Comparison of ENCODE assay signal across 12 cellular contexts in genomic region chr1:149846600-149847466, GRCh38. TPM values are rescaled to one million over a fixed set of nuclear protein-coding genes. Genes with fewer than 3 reads are reported as not detected.
DNase-seq lines count a peak whose midpoint lies in the region; ATAC-seq, FAIRE-seq and TF ChIP-seq lines count a peak whose summit lies in the region.
"Had no signal": no experiment of that assay in that cellular context is flagged by ENCODE, and none has a peak within 500 bp of the region (broad histone marks: within the 10 kb centered on the region; RNA-seq: fewer than 3 reads in every experiment).

No MANE protein-coding gene starts in this region.

- no peak for TF ChIP-seq EP300 in GM12878 (IDR thresholded peaks at IDR 0.05; ENCODE audit: borderline replicate concordance in 1 of 2, control insufficient read depth in 1 of 2, low read depth in 2 of 2, low read length in 2 of 2)

- H3K36me3 ChIP-seq in GM12878 (ENCODE audit: control insufficient read depth in 2 of 2, insufficient read depth in 2 of 2, low read length in 1 of 2), result no peaks in the 10 kb centered on the region; a peak in 2 of 4 replicates

- H4K20me1 ChIP-seq in GM12878 (ENCODE audit: control insufficient read depth, insufficient read depth), result no peaks in the 10 kb centered on the region

- no peak for TF ChIP-seq POLR2A in GM12878 (IDR thresholded peaks at IDR 0.05; ENCODE audit: low read depth, low read length)

- H3K9me3 ChIP-seq in GM12878 (replicated peaks; ENCODE audit: control insufficient read depth, insufficient read depth, low read length), result no peaks in the 10 kb centered on the region

- no peak overlapping the region for H3K27ac Mint-ChIP-seq in activated T-cell treated with anti-CD3 and anti-CD28 coated beads, Interleukin-2, amount 50 U/mL, for 72 hours
- peak overlapping the region; percentile 17 for H3K27ac Mint-ChIP-seq in stimulated activated effector memory CD8-positive, alpha-beta T cell treated with anti-CD3 and anti-CD28 coated beads, Interleukin-12 subunit alpha, Interleukin-12 subunit beta, amount 100 ng/mL, for 72 hours

- intact Hi-C loops in GM12878 (cut with micrococcal nuclease; ENCODE audit: unreplicated experiment), result no loop called here
- intact Hi-C loops in Right ventricle myocardium inferior (cut with DNase I), result no loop called here

- RAD21 ChIA-PET in GM12878 (lab: Charles Lee; ENCODE audit: unreplicated experiment), result no interaction called here

- no peaks in the 10 kb centered on the region for H3K9me3 Mint-ChIP-seq in activated T-cell treated with anti-CD3 and anti-CD28 coated beads, Interleukin-2, amount 50 U/mL, for 72 hours
- H3K9me3 Mint-ChIP-seq in stimulated activated effector memory CD8-positive, alpha-beta T cell treated with anti-CD3 and anti-CD28 coated beads, Interleukin-12 subunit alpha, Interleukin-12 subunit beta, amount 100 ng/mL, for 72 hours, result no peaks in the 10 kb centered on the region

- H3K4me1 ChIP-seq in GM12878 (ENCODE audit: control insufficient read depth, insufficient read depth, low read length), result peaks cover 21% of the 10 kb centered on the region

- no peak for TF ChIP-seq CTCF in GM12878 (IDR thresholded peaks at IDR 0.05 in 2 of 3, conservative IDR thresholded peaks at IDR 0.05 in 1 of 3; ENCODE audit: control insufficient read depth in 2 of 3, extremely low read depth in 1 of 3, insufficient read depth in 1 of 3, low read depth in 3 of 3, low read length in 3 of 3)

- H3K27ac ChIP-seq in GM12878 (ENCODE audit: control insufficient read depth, insufficient read depth), result peak overlapping the region; percentile 52

- in situ Hi-C loops in GM12878 (cut with MboI), result no loop called here

- no peak for ATAC-seq in activated T-cell treated with anti-CD3 and anti-CD28 coated beads, Interleukin-2, amount 50 U/mL, for 72 hours (replicated peaks in 1 of 2)
- ATAC-seq in GM12878, result no peak
- no peak for ATAC-seq in stimulated activated effector memory CD8-positive, alpha-beta T cell treated with anti-CD3 and anti-CD28 coated beads, Interleukin-12 subunit alpha, Interleukin-12 subunit beta, amount 100 ng/mL, for 72 hours
- no peak for ATAC-seq in GM18520 (IDR thresholded peaks at IDR 0.05; ENCODE audit: unreplicated experiment)
- ATAC-seq in Right ventricle myocardium inferior, result no peak
- no peak for ATAC-seq in GM19328 (IDR thresholded peaks at IDR 0.05; ENCODE audit: unreplicated experiment)

- 100% methylated on average over 3 of the region's 3 CpGs for WGBS in GM12878 (ENCODE audit: insufficient coverage, insufficient replicate concordance, low lambda C conversion rate, missing lambda C conversion rate)

- no peak for DNase-seq in activated T-cell treated with anti-CD3 and anti-CD28 coated beads, Interleukin-2, amount 50 U/mL, for 72 hours
- DNase-seq in activated T-cell treated with anti-CD3 and anti-CD28 coated beads, Interleukin-2, amount 50 U/mL, for 1 hour, result no peak
- DNase-seq in NAMALWA (ENCODE audit: low spot score) (peak; percentile 51), GM12878 (ENCODE audit: low read depth, low spot score) (no peak), Right ventricle myocardium inferior (ENCODE audit: missing footprints) (no peak)
- DNase-seq in stimulated activated effector memory CD8-positive, alpha-beta T cell treated with anti-CD3 and anti-CD28 coated beads, Interleukin-12 subunit alpha, Interleukin-12 subunit beta, amount 100 ng/mL, for 72 hours (ENCODE audit: low spot score in 2 of 2), result peak in 1 of 2 donors; percentile 25
- DNase-seq: activated CD4-positive, alpha-beta T cell treated with anti-CD3 and anti-CD28 coated beads for 1 hour; anterior cingulate cortex; NCI-H2029 treated with DMSO at 0.1 percent for 48 hours had no signal

- no peaks in the 10 kb centered on the region for H3K27me3 ChIP-seq in GM12878 (replicated peaks in 1 of 2; ENCODE audit: control insufficient read depth in 2 of 2, insufficient read depth in 2 of 2, low read length in 1 of 2)

- peak overlapping the region; percentile 37; the same call in 1 of the 2 replicates for H3K4me3 ChIP-seq in GM12878

- SMC1A ChIA-PET in GM12878 (lab: Charles Lee; ENCODE audit: uncharacterized antibody, unreplicated experiment), result no interaction called here

- no peak for TF ChIP-seq RAD21 in GM12878 (IDR thresholded peaks at IDR 0.05; ENCODE audit: insufficient read depth, low read depth, low read length)

- no peak overlapping the region for H3K9ac ChIP-seq in GM12878 (ENCODE audit: control insufficient read depth, insufficient read depth, low read length)

- peak overlapping the region; percentile 51 to 65 for H3K4me3 Mint-ChIP-seq in activated T-cell treated with anti-CD3 and anti-CD28 coated beads, Interleukin-2, amount 50 U/mL, for 72 hours
- no peak overlapping the region for H3K4me3 Mint-ChIP-seq in stimulated activated effector memory CD8-positive, alpha-beta T cell treated with anti-CD3 and anti-CD28 coated beads, Interleukin-12 subunit alpha, Interleukin-12 subunit beta, amount 100 ng/mL, for 72 hours

- H3K79me2 ChIP-seq in GM12878 (ENCODE audit: control insufficient read depth, insufficient read depth, low read length), result peaks cover 69% of the 10 kb centered on the region

- POLR2A ChIA-PET in GM12878 (lab: Charles Lee), result no interaction called here

- no peak overlapping the region for H2AFZ ChIP-seq in GM12878 (ENCODE audit: control insufficient read depth, low read depth, low read length)

- peaks cover 10 to 38% of the 10 kb centered on the region in 2 donors for H3K36me3 Mint-ChIP-seq in activated T-cell treated with anti-CD3 and anti-CD28 coated beads, Interleukin-2, amount 50 U/mL, for 72 hours (ENCODE audit: insufficient read depth in 2 of 2)
- H3K36me3 Mint-ChIP-seq in stimulated activated effector memory CD8-positive, alpha-beta T cell treated with anti-CD3 and anti-CD28 coated beads, Interleukin-12 subunit alpha, Interleukin-12 subunit beta, amount 100 ng/mL, for 72 hours, result peaks cover 35% of the 10 kb centered on the region

- CTCF ChIA-PET in GM12878 (lab: Yijun Ruan, JAX), result no interaction called here

- FAIRE-seq in GM12878 (lab: Jason Lieb, UNC), result no peak
- FAIRE-seq: endometrium had no signal

- no peaks in the 10 kb centered on the region for H3K27me3 Mint-ChIP-seq in activated T-cell treated with anti-CD3 and anti-CD28 coated beads, Interleukin-2, amount 50 U/mL, for 72 hours (ENCODE audit: low read depth)

- peak overlapping the region; percentile 87 for H3K4me2 ChIP-seq in GM12878 (ENCODE audit: control insufficient read depth, insufficient read depth)

- BruUV-seq in GM12878 (replicated peaks; lab: Mats Ljungman, UMichigan), result no TSS peak

- H3K4me1 Mint-ChIP-seq in activated T-cell treated with anti-CD3 and anti-CD28 coated beads, Interleukin-2, amount 50 U/mL, for 72 hours (ENCODE audit: low read depth), result peaks cover 56% of the 10 kb centered on the region
- H3K4me1 Mint-ChIP-seq in stimulated activated effector memory CD8-positive, alpha-beta T cell treated with anti-CD3 and anti-CD28 coated beads, Interleukin-12 subunit alpha, Interleukin-12 subunit beta, amount 100 ng/mL, for 72 hours, result peaks cover 52% of the 10 kb centered on the region

TF ChIP-seq in GM12878, 131 proteins besides CTCF, POLR2A, EP300 and RAD21 (continues in another document):
- TF ChIP-seq FOXK2 (IDR thresholded peaks at IDR 0.05) (no peak), RFX5 (IDR thresholded peaks at IDR 0.05; ENCODE audit: low read depth, low read length) (no peak), TAF1 (IDR thresholded peaks at IDR 0.05; ENCODE audit: borderline replicate concordance, low read depth, low read length) (no peak), LARP7 (IDR thresholded peaks at IDR 0.05) (no peak), HDGF (IDR thresholded peaks at IDR 0.05) (no peak), SREBF1 (IDR thresholded peaks at IDR 0.05; ENCODE audit: low read length) (no peak), ZNF217 (IDR thresholded peaks at IDR 0.05) (no peak)

RNA-seq across cellular contexts. Expression of gene BOLA1, which starts 52.5 kb away (rescaled TPM):
- 10 to 100 TPM; 26.9 to 29.4 TPM for total RNA-seq in activated T-cell treated with anti-CD3 and anti-CD28 coated beads, Interleukin-2, amount 50 U/mL, for 72 hours
- total RNA-seq in GM12878 (2013; cell fraction: nucleolus; rRNA removed), result 10.0 and 12.1 TPM in 2 replicates
- total RNA-seq in GM12878 (2014; rRNA removed), result 11.7 and 16.0 TPM in 2 replicates
- total RNA-seq in GM12878 (2014; rRNA removed; fragmentation: Illumina TruSeq; extraction: Trizol), result 7.0 and 7.5 TPM in 2 replicates
- 12.8 and 15.1 TPM in 2 replicates for total RNA-seq in GM12878 (2021)
- 1.6 TPM for polyA plus RNA-seq in GM12878 (2011; ENCODE audit: low read depth)
- 7.9 and 9.7 TPM in 2 replicates for polyA plus RNA-seq in GM12878 (2011; rRNA removed)
- polyA plus RNA-seq in GM12878 (2011; cell fraction: cytosol; rRNA removed), result 12.7 and 17.1 TPM in 2 replicates
- polyA plus RNA-seq in GM12878 (2011; cell fraction: nucleus; rRNA removed), result 21.0 and 23.7 TPM in 2 replicates
- 9.4 and 12.1 TPM in 2 replicates for polyA plus RNA-seq in GM12878 (2012)
- polyA plus RNA-seq in GM12878 (2014; fragmentation: Illumina TruSeq; extraction: Trizol), result 4.6 and 5.4 TPM in 2 replicates
- polyA plus RNA-seq in GM12878 (2014; fragmentation: Nextera tagmentation; extraction: Ambion mirVana), result 1 to 10 TPM in 1 of 2 experiments, under 1 TPM in 1; 0.74 to 4.3 TPM
- 18.7 and 19.7 TPM in 2 replicates for polyA plus RNA-seq in GM12878 (2014; rRNA removed)
- polyA plus RNA-seq in GM12878 (2016; fragmentation: Nextera tagmentation; extraction: Ambion mirVana), result 10 to 100 TPM; 14.8 to 18.3 TPM
- polyA minus RNA-seq in GM12878 (2011; rRNA and poly(A)+ RNA removed), result 1.2 and 3.5 TPM in 2 replicates
- polyA minus RNA-seq in GM12878 (2011; cell fraction: cytosol; rRNA and poly(A)+ RNA removed), result 1.8 and 5.1 TPM in 2 replicates
- 5.3 and 5.7 TPM in 2 replicates for polyA minus RNA-seq in GM12878 (2011; cell fraction: nucleus; rRNA and poly(A)+ RNA removed)
- 15.3 TPM for total RNA-seq in Right ventricle myocardium inferior
